ENCODE assay signal across 1 cellular context in genomic region chr10:124614003-124614659, GRCh38.
TF ChIP-seq lines count a peak whose summit lies in the region.

No MANE protein-coding gene starts in this region.

TF ChIP-seq in GM12878, 131 proteins besides CTCF, POLR2A, EP300 and RAD21 (continued from another document):
- TF ChIP-seq RELB (IDR thresholded peaks at IDR 0.05; ENCODE audit: low read depth): peak; percentile 86
- TF ChIP-seq NFIC (IDR thresholded peaks at IDR 0.05; ENCODE audit: low read depth, low read length): peak; percentile 87
- TF ChIP-seq YY1 (IDR thresholded peaks at IDR 0.05; ENCODE audit: low read depth, low read length): no peak
- TF ChIP-seq LARP7 (IDR thresholded peaks at IDR 0.05): peak; percentile 35; the same call in 1 of the 2 replicates
- TF ChIP-seq FOXM1 (IDR thresholded peaks at IDR 0.05; ENCODE audit: low read depth, low read length): peak; percentile 69; the same call in 1 of the 2 replicates
- TF ChIP-seq MTA2 (IDR thresholded peaks at IDR 0.05; ENCODE audit: low read depth): peak; percentile 71
- peak; percentile 47; the same call in 1 of the 2 replicates for TF ChIP-seq ZNF687 (IDR thresholded peaks at IDR 0.05)
- no peak for TF ChIP-seq ASH2L (IDR thresholded peaks at IDR 0.05; ENCODE audit: borderline replicate concordance, low read depth)
- no peak for TF ChIP-seq MAX (IDR thresholded peaks at IDR 0.05; ENCODE audit: low read depth, low read length)
- peak; percentile 53; the same call in 1 of the 2 replicates for TF ChIP-seq TCF3 (IDR thresholded peaks at IDR 0.05; ENCODE audit: borderline replicate concordance, insufficient read depth, low read depth, low read length)
- peak; percentile 68; the same call in 1 of the 2 replicates for TF ChIP-seq PAX5 (IDR thresholded peaks at IDR 0.05; ENCODE audit: borderline replicate concordance, low read depth, low read length)
- peak; percentile 65 for TF ChIP-seq GATAD2B (conservative IDR thresholded peaks at IDR 0.05; ENCODE audit: low read depth)
- peak; percentile 67 for TF ChIP-seq SKIL (IDR thresholded peaks at IDR 0.05; ENCODE audit: low read depth, poor library complexity, severe bottlenecking)
- 0 out of 2 replicates have a peak, but pooled peaks have one; percentile 25 for TF ChIP-seq REST (IDR thresholded peaks at IDR 0.05; ENCODE audit: low read depth, low read length)
- TF ChIP-seq DPF2 (IDR thresholded peaks at IDR 0.05): peak; percentile 95
- TF ChIP-seq EED (IDR thresholded peaks at IDR 0.05; ENCODE audit: low read depth): peak; percentile 100
- 0 out of 2 replicates have a peak, but pooled peaks have one; percentile 40 for TF ChIP-seq MEF2A (IDR thresholded peaks at IDR 0.05; ENCODE audit: insufficient read depth, low read depth, low read length)
- peak; percentile 73 for TF ChIP-seq CREM (IDR thresholded peaks at IDR 0.05; ENCODE audit: low read depth)
- TF ChIP-seq ZZZ3 (IDR thresholded peaks at IDR 0.05; ENCODE audit: control insufficient read depth, insufficient read length, low read depth): no peak
- no peak for TF ChIP-seq EZH2 (IDR thresholded peaks at IDR 0.05; ENCODE audit: borderline replicate concordance, control insufficient read depth, low read depth, low read length)
- no peak for TF ChIP-seq E2F4 (IDR thresholded peaks at IDR 0.05; ENCODE audit: low read depth, low read length)
- TF ChIP-seq TCF12 (IDR thresholded peaks at IDR 0.05; ENCODE audit: low read depth, low read length): peak; percentile 66; the same call in 1 of the 2 replicates
- peak; percentile 99 for TF ChIP-seq JUNB (IDR thresholded peaks at IDR 0.05)
- TF ChIP-seq MEF2B (IDR thresholded peaks at IDR 0.05; ENCODE audit: partially characterized antibody, poor library complexity, severe bottlenecking): peak; percentile 71
- 0 out of 2 replicates have a peak, but pooled peaks have one; percentile 37 for TF ChIP-seq RCOR1 (conservative IDR thresholded peaks at IDR 0.05; ENCODE audit: low read depth, low read length)
- peak; percentile 52; the same call in 1 of the 2 replicates for TF ChIP-seq BMI1 (IDR thresholded peaks at IDR 0.05; ENCODE audit: borderline replicate concordance)
- TF ChIP-seq RB1 (IDR thresholded peaks at IDR 0.05; ENCODE audit: borderline replicate concordance): no peak
- TF ChIP-seq IKZF2 (IDR thresholded peaks at IDR 0.05): peak; percentile 97 to 98
TF ChIP-seq in GM12878: peak in this region for 36.
